Comparison of ENCODE assay signal across 9 cellular contexts in the genomic region with DNA sequence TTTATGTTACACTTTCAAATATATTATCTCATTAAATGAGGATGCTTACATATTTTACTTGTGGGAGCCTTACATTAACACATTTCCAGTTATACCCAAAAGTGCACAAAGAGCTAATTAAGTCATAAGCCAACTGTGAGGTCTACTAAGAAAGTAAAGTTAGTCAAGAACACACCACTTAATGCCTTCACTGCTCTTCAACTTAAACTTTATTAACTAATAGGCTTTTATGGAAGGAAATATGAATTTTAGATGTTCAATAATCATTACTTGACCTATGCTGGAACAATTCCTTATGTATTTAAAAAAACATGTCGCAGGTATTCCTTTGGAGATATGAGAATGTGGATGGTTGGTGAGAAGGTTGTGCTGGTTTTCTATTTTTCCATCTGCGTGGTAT. TPM values are rescaled to one million over a fixed set of nuclear protein-coding genes. Genes with fewer than 3 reads are reported as not detected.
DNase-seq lines count a peak whose midpoint lies in the region; ATAC-seq and TF ChIP-seq lines count a peak whose summit lies in the region.
"Had no signal": no experiment of that assay in that cellular context is flagged by ENCODE, and none has a peak within 500 bp of the region (broad histone marks: within the 10 kb centered on the region; RNA-seq: fewer than 3 reads in every experiment).

No MANE protein-coding gene starts in this region.

- peak overlapping the region; percentile 99 for H3K4me2 ChIP-seq in OCI-LY3 (ENCODE audit: low read length)

- peak overlapping the region; percentile 84 for H3K27ac Mint-ChIP-seq in endothelial cell (ENCODE audit: unreplicated experiment)

- H2AFZ ChIP-seq in OCI-LY3 (ENCODE audit: low read depth, low read length), result no peak overlapping the region

- H4K20me1 ChIP-seq in OCI-LY3 (ENCODE audit: insufficient read depth, low read length), result peaks cover 12% of the 10 kb centered on the region; the same call in 1 of the 2 replicates

- H3K27me3 Mint-ChIP-seq in endothelial cell (ENCODE audit: unreplicated experiment), result peaks cover 20% of the 10 kb centered on the region

- H3K36me3 Mint-ChIP-seq in endothelial cell (ENCODE audit: low read depth, unreplicated experiment), result peaks cover 14% of the 10 kb centered on the region

- H3K4me3 Mint-ChIP-seq in endothelial cell (ENCODE audit: unreplicated experiment), result peak overlapping the region; percentile 91

- peak; percentile 1 for DNase-seq in DMS 273 (lab: John Stamatoyannopoulos, UW; ENCODE audit: unreplicated experiment)
- no peak for DNase-seq in DMS 273 treated with DMSO at 0.1 percent for 48 hours (lab: John Stamatoyannopoulos, UW)
- no peak for DNase-seq in endothelial cell (ENCODE audit: low spot score)
- DNase-seq in NCI-H2171 (lab: John Stamatoyannopoulos, UW), result no peak
- DNase-seq in SW480 (ENCODE audit: low spot score), result no peak
- DNase-seq: 8988T had no signal

- H3K27ac ChIP-seq in OCI-LY3 (ENCODE audit: low read length) (peak overlapping the region; percentile 99), skeletal muscle tissue (ENCODE audit: low read depth, low read length) (peak overlapping the region; percentile 81)

- peaks cover 45% of the 10 kb centered on the region for H3K36me3 ChIP-seq in OCI-LY3 (replicated peaks; ENCODE audit: low read depth, low read length)
- H3K36me3 ChIP-seq in skeletal muscle tissue (ENCODE audit: control insufficient read depth in 3 of 3, insufficient read depth in 3 of 3, low read length in 3 of 3), result no peaks in the 10 kb centered on the region

- peak overlapping the region; percentile 89 for H3K9ac ChIP-seq in OCI-LY3 (ENCODE audit: low read length)
- no peak overlapping the region for H3K9ac ChIP-seq in skeletal muscle tissue (ENCODE audit: low read depth in 1 of 3, low read length in 3 of 3)

- no peaks in the 10 kb centered on the region for H3K9me3 Mint-ChIP-seq in endothelial cell (ENCODE audit: unreplicated experiment)

- peaks cover 31% of the 10 kb centered on the region for H3K4me1 Mint-ChIP-seq in endothelial cell (ENCODE audit: unreplicated experiment)

- H3K4me3 ChIP-seq in OCI-LY3 (ENCODE audit: low read length) (peak overlapping the region; percentile 85), skeletal muscle tissue (ENCODE audit: low read length in 3 of 3) (peak overlapping the region in 1 of 3 donors; percentile 71)

- H3K79me2 ChIP-seq in OCI-LY3 (ENCODE audit: low read length), result peaks cover 90% of the 10 kb centered on the region

- H3K9me3 ChIP-seq in OCI-LY3 (ENCODE audit: insufficient read depth, low read length) (no peaks in the 10 kb centered on the region), skeletal muscle tissue (ENCODE audit: control insufficient read depth in 3 of 3, low read length in 3 of 3) (no peaks in the 10 kb centered on the region)

- ATAC-seq in HG03039 (IDR thresholded peaks at IDR 0.05; ENCODE audit: unreplicated experiment), result no peak

- peaks cover 34% of the 10 kb centered on the region for H3K4me1 ChIP-seq in OCI-LY3 (ENCODE audit: low read length)
- H3K4me1 ChIP-seq in skeletal muscle tissue (ENCODE audit: control insufficient read depth in 3 of 3, insufficient read depth in 3 of 3, low read length in 3 of 3), result peaks cover 2 to 17% (median 9%) of the 10 kb centered on the region in 3 donors

- H3K27me3 ChIP-seq in OCI-LY3 (ENCODE audit: low read depth, low read length), result no peaks in the 10 kb centered on the region
- peaks cover 15 to 21% (median 20%) of the 10 kb centered on the region in 3 donors for H3K27me3 ChIP-seq in skeletal muscle tissue (ENCODE audit: control insufficient read depth in 3 of 3, insufficient read depth in 3 of 3, low read length in 3 of 3)

- no peak for TF ChIP-seq CTCF in OCI-LY3 (IDR thresholded peaks at IDR 0.05; ENCODE audit: low read depth, low read length)
- TF ChIP-seq CTCF in endothelial cell (IDR thresholded peaks at IDR 0.05; ENCODE audit: unreplicated experiment), result no peak

RNA-seq across cellular contexts. Expression of gene ST8SIA4, which starts 3.4 kb away (rescaled TPM):
- 30.3 TPM for total RNA-seq in endothelial cell (ENCODE audit: unreplicated experiment)
- total RNA-seq in skeletal muscle tissue, result 6.3 TPM
